In the genomic region with DNA sequence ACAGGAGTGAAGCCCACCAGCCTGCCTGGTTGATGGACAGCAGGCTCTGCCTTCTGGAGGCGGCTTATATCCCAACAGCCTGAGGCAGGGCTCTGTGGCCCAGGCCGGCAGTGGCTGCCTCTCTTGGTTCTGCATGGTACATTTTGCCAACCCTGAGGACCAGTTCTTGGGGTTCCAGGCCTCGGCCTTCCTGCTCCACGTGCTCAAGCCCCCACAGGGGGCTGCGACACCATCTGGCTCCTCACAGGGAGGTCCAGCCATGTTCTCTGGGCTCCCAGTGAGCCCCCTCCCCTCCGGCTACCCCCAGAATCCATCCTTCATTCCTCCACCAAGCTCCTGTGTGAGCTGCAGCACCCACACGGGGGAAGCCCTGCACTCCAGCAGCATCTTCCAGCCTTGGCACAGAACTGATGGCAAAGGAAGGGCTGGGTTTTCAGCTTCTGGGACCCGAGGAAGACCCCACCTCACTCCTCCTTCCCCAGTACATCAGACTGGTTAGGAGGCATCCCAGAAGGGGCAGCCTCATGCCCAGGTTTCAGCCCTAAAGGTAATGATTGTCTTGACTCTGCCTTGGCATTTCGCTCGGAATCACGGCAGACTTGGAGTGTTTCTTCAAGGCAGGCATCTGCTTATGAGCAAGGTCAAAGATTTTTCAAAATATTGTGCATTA, we compare ENCODE assay signal across 2 cellular contexts.
TF ChIP-seq lines count a peak whose summit lies in the region.

No MANE protein-coding gene starts in this region.

TF ChIP-seq in HepG2, 621 proteins besides CTCF, POLR2A, EP300 and RAD21:
- TF ChIP-seq, protein P1, sequence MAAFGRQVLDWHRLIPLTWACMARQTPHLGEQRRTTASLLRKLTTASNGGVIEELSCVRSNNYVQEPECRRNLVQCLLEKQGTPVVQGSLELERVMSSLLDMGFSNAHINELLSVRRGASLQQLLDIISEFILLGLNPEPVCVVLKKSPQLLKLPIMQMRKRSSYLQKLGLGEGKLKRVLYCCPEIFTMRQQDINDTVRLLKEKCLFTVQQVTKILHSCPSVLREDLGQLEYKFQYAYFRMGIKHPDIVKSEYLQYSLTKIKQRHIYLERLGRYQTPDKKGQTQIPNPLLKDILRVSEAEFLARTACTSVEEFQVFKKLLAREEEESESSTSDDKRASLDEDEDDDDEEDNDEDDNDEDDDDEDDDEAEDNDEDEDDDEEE (CRISPR knock-in tag; IDR thresholded peaks at IDR 0.05), result no peak
- TF ChIP-seq ZNF768 (CRISPR knock-in tag; IDR thresholded peaks at IDR 0.05), result peak; percentile 38; the same call in 1 of the 2 replicates
- 0 out of 2 replicates have a peak, but pooled peaks have one; percentile 24 for TF ChIP-seq MXD1 (CRISPR knock-in tag; IDR thresholded peaks at IDR 0.05)
- TF ChIP-seq, protein P2, sequence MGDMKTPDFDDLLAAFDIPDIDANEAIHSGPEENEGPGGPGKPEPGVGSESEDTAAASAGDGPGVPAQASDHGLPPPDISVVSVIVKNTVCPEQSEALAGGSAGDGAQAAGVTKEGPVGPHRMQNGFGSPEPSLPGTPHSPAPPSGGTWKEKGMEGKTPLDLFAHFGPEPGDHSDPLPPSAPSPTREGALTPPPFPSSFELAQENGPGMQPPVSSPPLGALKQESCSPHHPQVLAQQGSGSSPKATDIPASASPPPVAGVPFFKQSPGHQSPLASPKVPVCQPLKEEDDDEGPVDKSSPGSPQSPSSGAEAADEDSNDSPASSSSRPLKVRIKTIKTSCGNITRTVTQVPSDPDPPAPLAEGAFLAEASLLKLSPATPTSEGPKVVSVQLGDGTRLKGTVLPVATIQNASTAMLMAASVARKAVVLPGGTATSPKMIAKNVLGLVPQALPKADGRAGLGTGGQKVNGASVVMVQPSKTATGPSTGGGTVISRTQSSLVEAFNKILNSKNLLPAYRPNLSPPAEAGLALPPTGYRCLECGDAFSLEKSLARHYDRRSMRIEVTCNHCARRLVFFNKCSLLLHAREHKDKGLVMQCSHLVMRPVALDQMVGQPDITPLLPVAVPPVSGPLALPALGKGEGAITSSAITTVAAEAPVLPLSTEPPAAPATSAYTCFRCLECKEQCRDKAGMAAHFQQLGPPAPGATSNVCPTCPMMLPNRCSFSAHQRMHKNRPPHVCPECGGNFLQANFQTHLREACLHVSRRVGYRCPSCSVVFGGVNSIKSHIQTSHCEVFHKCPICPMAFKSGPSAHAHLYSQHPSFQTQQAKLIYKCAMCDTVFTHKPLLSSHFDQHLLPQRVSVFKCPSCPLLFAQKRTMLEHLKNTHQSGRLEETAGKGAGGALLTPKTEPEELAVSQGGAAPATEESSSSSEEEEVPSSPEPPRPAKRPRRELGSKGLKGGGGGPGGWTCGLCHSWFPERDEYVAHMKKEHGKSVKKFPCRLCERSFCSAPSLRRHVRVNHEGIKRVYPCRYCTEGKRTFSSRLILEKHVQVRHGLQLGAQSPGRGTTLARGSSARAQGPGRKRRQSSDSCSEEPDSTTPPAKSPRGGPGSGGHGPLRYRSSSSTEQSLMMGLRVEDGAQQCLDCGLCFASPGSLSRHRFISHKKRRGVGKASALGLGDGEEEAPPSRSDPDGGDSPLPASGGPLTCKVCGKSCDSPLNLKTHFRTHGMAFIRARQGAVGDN (CRISPR knock-in tag; IDR thresholded peaks at IDR 0.05), result 0 out of 2 replicates have a peak, but pooled peaks have one; percentile 17
- no peak for TF ChIP-seq ZNF337 (CRISPR knock-in tag; IDR thresholded peaks at IDR 0.05; ENCODE audit: borderline replicate concordance, low read depth)
TF ChIP-seq in HepG2: peak in this region for 3.

TF ChIP-seq in K562, 482 proteins besides CTCF, POLR2A, EP300 and RAD21:
- TF ChIP-seq CBX3 (IDR thresholded peaks at IDR 0.05; ENCODE audit: borderline replicate concordance in 1 of 2, low read length in 2 of 2), result no peak
- TF ChIP-seq PTRF (tag; IDR thresholded peaks at IDR 0.05), result no peak
- TF ChIP-seq ZBTB1 (CRISPR knock-in tag; IDR thresholded peaks at IDR 0.05; ENCODE audit: borderline replicate concordance, low read depth), result no peak
- TF ChIP-seq BHLHE40 (IDR thresholded peaks at IDR 0.05; ENCODE audit: low read length), result no peak
- TF ChIP-seq NCOA4 (IDR thresholded peaks at IDR 0.05; ENCODE audit: partially characterized antibody), result no peak
- TF ChIP-seq POLR2G (IDR thresholded peaks at IDR 0.05; ENCODE audit: low read depth, low read length), result 0 out of 2 replicates have a peak, but pooled peaks have one; percentile 23
TF ChIP-seq in K562: peak in this region for 1.
